Comparison of ENCODE assay signal across 8 cellular contexts in the genomic region with DNA sequence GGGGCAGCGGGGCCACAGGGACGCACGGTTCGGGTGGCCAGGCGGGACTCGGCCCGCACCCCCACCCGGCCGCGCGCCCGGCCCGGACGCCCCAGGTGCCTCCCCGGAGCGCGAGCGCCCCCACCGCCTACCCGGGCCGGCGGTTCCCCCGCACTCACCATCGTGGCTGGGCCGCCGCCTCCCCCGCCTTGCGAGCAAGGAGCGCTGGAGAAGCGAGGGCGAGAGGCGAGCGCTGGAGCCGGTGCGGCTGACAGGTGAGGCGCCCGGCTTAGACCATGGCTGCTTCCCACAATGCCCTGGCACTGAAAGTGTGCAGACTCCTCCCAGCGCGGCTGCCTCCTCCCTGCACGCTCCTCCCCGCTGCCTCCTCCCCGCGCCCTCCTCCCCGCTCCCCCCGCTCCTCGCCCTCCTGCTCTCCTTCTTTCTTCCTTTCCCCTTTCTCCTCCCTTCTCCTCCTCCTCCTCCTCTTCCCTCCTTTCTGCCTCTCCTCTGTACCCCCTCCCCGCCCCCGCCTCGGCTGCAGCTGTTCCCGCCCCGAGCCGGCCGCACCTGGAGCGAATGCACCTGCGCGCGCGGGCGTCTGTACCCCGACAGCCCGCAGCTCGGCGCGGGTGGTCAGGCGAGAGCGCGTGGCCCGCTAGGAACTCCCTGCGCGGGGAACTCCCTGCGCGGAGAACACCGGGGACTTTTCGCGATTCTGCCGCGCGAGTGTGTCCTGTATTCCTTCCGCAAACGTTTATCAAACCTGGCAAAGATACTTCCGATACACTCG. TPM values are rescaled to one million over a fixed set of nuclear protein-coding genes. Genes with fewer than 3 reads are reported as not detected.
A peak's percentile ranks its signal among the peaks of the same experiment; 100 is the strongest.
DNase-seq lines count a peak whose midpoint lies in the region; ATAC-seq lines count a peak whose summit lies in the region.

A gene (minus strand): TSS at position 293 of the 772 bp plus-strand sequence. CDS start 132 bp downstream, at position 161.

- DNase-seq in AG08396 (ENCODE audit: low spot score) (peak; percentile 87), NCI-H2196 (lab: John Stamatoyannopoulos, UW; ENCODE audit: unreplicated experiment) (peak; percentile 81), cerebellum (ENCODE audit: low spot score) (peak; percentile 68), left lobe of liver (ENCODE audit: low spot score) (peak; percentile 73)
- peak; percentile 59 for DNase-seq in activated CD4-positive, alpha-beta T cell treated with anti-CD3 and anti-CD28 coated beads for 1 hour
- peak; percentile 54 to 63 for DNase-seq in stimulated activated CD4-positive, alpha-beta T cell treated with anti-CD3 and anti-CD28 coated beads, Interleukin-2, amount 100 ng/mL, for 48 hours

- ATAC-seq in GM18868 (IDR thresholded peaks at IDR 0.05; ENCODE audit: unreplicated experiment) (peak; percentile 75), HG03095 (IDR thresholded peaks at IDR 0.05; ENCODE audit: unreplicated experiment) (peak; percentile 57), left lobe of liver (peak; percentile 97)

RNA-seq across cellular contexts. Expression of the gene that starts here (rescaled TPM):
- 26.6 TPM for total RNA-seq in cerebellum
- 1.3 TPM for total RNA-seq in left lobe of liver

Comparison
In these comparisons a context has a peak if more than half of its experiments do, and no peak if none do; other contexts are left out.
1. Peak in every context shown above with its lines: DNase-seq and ATAC-seq.
2. RNA of the gene that starts here (total RNA-seq): 26.6 TPM in cerebellum (single experiment); 1.3 TPM in left lobe of liver (single experiment); every median in the first group is over 10 times any median in the second.